Comparison of ENCODE assay signal across 8 cellular contexts in genomic region chr6:123803862-123804681, GRCh38. TPM values are rescaled to one million over a fixed set of nuclear protein-coding genes. Genes with fewer than 3 reads are reported as not detected.
DNase-seq lines count a peak whose midpoint lies in the region; ATAC-seq and TF ChIP-seq lines count a peak whose summit lies in the region.

TSS of gene NKAIN2 (plus strand) at chr6:123803865.

- no peak within 1 kb of the TSS for H2BK12ac ChIP-seq in mesenchymal stem cell (ENCODE audit: low read length in 2 of 2)

- no peaks in the 10 kb centered on the region for H3K36me3 ChIP-seq in BE2C
- no peaks in the 10 kb centered on the region for H3K36me3 ChIP-seq in mesenchymal stem cell (ENCODE audit: control insufficient read depth in 1 of 2, insufficient read depth in 2 of 2, low read depth in 1 of 2, low read length in 2 of 2)
- H3K36me3 ChIP-seq in thoracic aorta = no peaks in the 10 kb centered on the region

- H2AFZ ChIP-seq in mesenchymal stem cell (ENCODE audit: low read depth, low read length) = peak within 1 kb of the TSS; percentile 6

- H4K8ac ChIP-seq in mesenchymal stem cell (ENCODE audit: low read length) = no peak within 1 kb of the TSS

- H2BK120ac ChIP-seq in mesenchymal stem cell (ENCODE audit: low read depth, low read length) = no peak within 1 kb of the TSS

- DNase-seq in BE2C (peak; percentile 9), RPMI8226 (peak; percentile 21), ecto neural progenitor cell (ENCODE audit: low spot score) (peak; percentile 82), mesenchymal stem cell (peak; percentile 7), thoracic aorta (ENCODE audit: low spot score) (no peak)
- DNase-seq in stimulated activated naive CD4-positive, alpha-beta T cell treated with Interleukin-2 at 50 U/mL for 16 hours (lab: John Stamatoyannopoulos, UW) = no peak

- H3K79me1 ChIP-seq in mesenchymal stem cell (replicated peaks; ENCODE audit: low read length, poor library complexity, severe bottlenecking) = no peaks in the 10 kb centered on the region

- H2AK5ac ChIP-seq in mesenchymal stem cell (ENCODE audit: low read length, severe bottlenecking) = no peak within 1 kb of the TSS

- H3K9me3 ChIP-seq in BE2C = no peaks in the 10 kb centered on the region
- H3K9me3 ChIP-seq in mesenchymal stem cell (ENCODE audit: control insufficient read depth, low read length) = no peaks in the 10 kb centered on the region
- H3K9me3 ChIP-seq in thoracic aorta = no peaks in the 10 kb centered on the region

- H3K4me1 ChIP-seq in BE2C (no peaks in the 10 kb centered on the region), mesenchymal stem cell (ENCODE audit: control insufficient read depth, insufficient read depth, low read depth, low read length) (peaks cover 8% of the 10 kb centered on the region), thoracic aorta (ENCODE audit: control insufficient read depth in 1 of 2, low read depth in 2 of 2) (peaks cover 0 to 13% of the 10 kb centered on the region in 2 donors)

- H3K14ac ChIP-seq in mesenchymal stem cell (ENCODE audit: low read length in 2 of 2) = no peak within 1 kb of the TSS

- no peak within 1 kb of the TSS for H3K4ac ChIP-seq in mesenchymal stem cell (ENCODE audit: low read depth in 1 of 2, low read length in 2 of 2)

- no peak within 1 kb of the TSS for H2BK5ac ChIP-seq in mesenchymal stem cell (ENCODE audit: low read depth, low read length, poor library complexity, severe bottlenecking)

- H3K23ac ChIP-seq in mesenchymal stem cell (ENCODE audit: low read length in 2 of 2) = peak within 1 kb of the TSS in 1 of 2 experiments; percentile 14

- H3K27me3 ChIP-seq in BE2C = peaks cover 31% of the 10 kb centered on the region
- H3K27me3 ChIP-seq in mesenchymal stem cell (ENCODE audit: control insufficient read depth in 1 of 2, insufficient read depth in 1 of 2, low read length in 2 of 2) = peaks cover 11 to 53% of the 10 kb centered on the region in 2 experiments
- H3K27me3 ChIP-seq in thoracic aorta (replicated peaks; ENCODE audit: insufficient read depth) = peaks cover 6% of the 10 kb centered on the region

- 8% methylated on average over 31 of the region's 49 CpGs for WGBS in mesenchymal stem cell

- no peak within 1 kb of the TSS for H3K27ac ChIP-seq in mesenchymal stem cell (ENCODE audit: low read length, poor library complexity, severe bottlenecking)
- no peak within 1 kb of the TSS for H3K27ac ChIP-seq in thoracic aorta

- peak; percentile 43 for ATAC-seq in GM18907 (IDR thresholded peaks at IDR 0.05; ENCODE audit: unreplicated experiment)
- ATAC-seq in HG03280 (IDR thresholded peaks at IDR 0.05; ENCODE audit: unreplicated experiment) = peak; percentile 21
- no peak for ATAC-seq in thoracic aorta (ENCODE audit: insufficient number of reproducible peaks, low FRiP score, low read depth)

- TF ChIP-seq CTCF in BE2C (IDR thresholded peaks at IDR 0.05; ENCODE audit: low read depth, low read length) (no peak), thoracic aorta (IDR thresholded peaks at IDR 0.05) (no peak)

- H4K91ac ChIP-seq in mesenchymal stem cell (ENCODE audit: low read length) = no peak within 1 kb of the TSS

- H3K9ac ChIP-seq in mesenchymal stem cell (ENCODE audit: low read length) = no peak within 1 kb of the TSS

- H2BK15ac ChIP-seq in mesenchymal stem cell (ENCODE audit: low read depth, poor library complexity, severe bottlenecking) = no peak within 1 kb of the TSS

- peak within 1 kb of the TSS; percentile 100 for H3K4me2 ChIP-seq in mesenchymal stem cell (ENCODE audit: low read length, poor library complexity, severe bottlenecking)

- H3K4me3 ChIP-seq in BE2C (ENCODE audit: low read depth, low read length) (peak within 1 kb of the TSS; percentile 34), mesenchymal stem cell (ENCODE audit: insufficient read depth in 1 of 2, low read depth in 1 of 2, low read length in 2 of 2) (peak within 1 kb of the TSS; percentile 70 to 77), thoracic aorta (peak within 1 kb of the TSS; percentile 76)

- H3K18ac ChIP-seq in mesenchymal stem cell (ENCODE audit: low read depth in 1 of 2, low read length in 2 of 2) = peak within 1 kb of the TSS; percentile 12 to 77

RNA-seq across cellular contexts. Expression of gene NKAIN2, which starts in this region (rescaled TPM):
- polyA plus RNA-seq in BE2C (2012; ENCODE audit: insufficient read depth, insufficient read length, low read depth) = not detected
- polyA plus RNA-seq in mesenchymal stem cell (2013, experiment 1 of 2) = 0.83 TPM
- polyA plus RNA-seq in mesenchymal stem cell (2013, experiment 2 of 2) = 0.78 TPM
- under 1 TPM in 1 of 2 donors, not detected in 1; 0.28 TPM for total RNA-seq in thoracic aorta

Comparison
In these comparisons a context has a peak if more than half of its experiments do, and no peak if none do; other contexts are left out.
1. DNase-seq: peak in BE2C (single experiment), RPMI8226 (single experiment), ecto neural progenitor cell (single experiment) and mesenchymal stem cell (single experiment); none in thoracic aorta (single experiment) and stimulated activated naive CD4-positive, alpha-beta T cell treated with Interleukin-2 at 50 U/mL for 16 hours (single experiment).
2. Peak in every context shown above with its lines, with median percentiles within 50 percentile points of each other: H3K4me3 ChIP-seq.